ENCODE assay signal across 1 cellular context in genomic region chr3:197516890-197517606, GRCh38.
TF ChIP-seq lines count a peak whose summit lies in the region.

No MANE protein-coding gene starts in this region.

TF ChIP-seq in GM12878, 131 proteins besides CTCF, POLR2A, EP300 and RAD21:
- TF ChIP-seq SMARCA5 (IDR thresholded peaks at IDR 0.05) (0 out of 2 replicates have a peak, but pooled peaks have one; percentile 22), EGR1 (IDR thresholded peaks at IDR 0.05; ENCODE audit: borderline replicate concordance in 1 of 2, low read depth in 2 of 2, low read length in 2 of 2) (0 out of 3 replicates have a peak, but pooled peaks of 1 of the 2 experiments have one; percentile 26), ETV6 (conservative IDR thresholded peaks at IDR 0.05 in 1 of 2, IDR thresholded peaks at IDR 0.05 in 1 of 2; ENCODE audit: borderline replicate concordance in 1 of 2, low read depth in 1 of 2) (peak in 1 of 2 experiments; percentile 16; a peak in 2 of 4 replicates)
